Comparison of ENCODE assay signal across 28 cellular contexts in the genomic region with DNA sequence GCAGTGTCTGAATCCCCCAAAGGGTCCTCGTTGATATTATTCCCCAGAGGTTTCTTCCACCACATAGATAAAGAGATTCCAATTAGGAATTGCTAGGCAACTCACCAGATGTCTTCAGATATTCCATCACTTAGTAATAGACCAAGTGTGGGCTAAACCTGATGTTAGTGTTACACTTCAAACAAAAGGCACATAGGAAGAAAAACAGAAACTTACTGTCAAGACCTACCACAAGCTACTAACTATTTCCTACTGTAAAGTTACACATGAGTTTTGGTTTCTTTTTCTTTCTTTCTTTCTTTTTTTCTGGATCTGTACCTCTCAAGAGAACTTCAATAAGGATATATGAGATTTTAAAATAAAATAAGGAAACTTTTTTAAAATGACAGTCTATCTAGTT.
"Had no signal": no experiment of that assay in that cellular context is flagged by ENCODE, and none has a peak within 500 bp of the region (broad histone marks: within the 10 kb centered on the region; RNA-seq: fewer than 3 reads in every experiment).

No MANE protein-coding gene starts in this region.

- H3K4me3 ChIP-seq: ascending aorta, body of pancreas, breast epithelium, Peyer's patch had no signal

- H3K4me1 ChIP-seq: ascending aorta, body of pancreas, breast epithelium, Peyer's patch had no signal

- H3K27ac ChIP-seq: ascending aorta, body of pancreas, breast epithelium, Peyer's patch had no signal

- ATAC-seq: activated CD8-positive, alpha-beta T cell treated with anti-CD3 and anti-CD28 coated beads for 36 hours; body of pancreas; PC-3 had no signal

- H3K27me3 ChIP-seq: ascending aorta, body of pancreas, breast epithelium, Peyer's patch had no signal

- DNase-seq: activated CD4-positive, alpha-beta T cell treated with anti-CD3 and anti-CD28 coated beads, Interleukin-2, amount 10 ng/mL, durations not matched to agents 24 days and 14 days; activated CD4-positive, alpha-beta T cell treated with anti-CD3 and anti-CD28 coated beads, Interleukin-2, amount 50 U/mL, for 4 hours; activated CD8-positive, alpha-beta T cell treated with anti-CD3 and anti-CD28 coated beads for 36 hours; activated gamma-delta T cell; activated naive CD4-positive, alpha-beta T cell treated with Interleukin-2 at 50 U/mL for 16 hours; activated naive CD8-positive, alpha-beta T cell treated with anti-CD3 and anti-CD28 coated beads, Interleukin-2, amount 10 ng/mL, durations not matched to agents 7 days and 5 days; activated T-cell treated with anti-CD3 and anti-CD28 coated beads, Interleukin-2, amount 50 U/mL, for 24 hours; amygdala; body of pancreas; Karpas-422; KBM-7; MV-4-11; NCI-H1092; NCI-H1417; NCI-H146; NCI-H187; NCI-H2029 treated with DMSO at 0.1 percent for 48 hours; NCI-H2107; NCI-H510A; NCI-H774; NK-92 treated with Interleukin-12 subunit alpha and Interleukin-12 subunit beta, amount 100 ng/mL, for 24 hours; PC-3; Peyer's patch; Right ventricle myocardium superior; SW 1271; T1000 had no signal

- H3K36me3 ChIP-seq: ascending aorta, breast epithelium, Peyer's patch had no signal

- H3K9me3 ChIP-seq: ascending aorta, body of pancreas, breast epithelium, Peyer's patch had no signal
